1 cellular context compared by ENCODE assay signal in genomic region chr6:26305097-26305841, GRCh38.
TF ChIP-seq lines count a peak whose summit lies in the region.

No MANE protein-coding gene starts in this region.

TF ChIP-seq in HepG2, 621 proteins besides CTCF, POLR2A, EP300 and RAD21 (continued from another document and continues in another):
- no peak for TF ChIP-seq NBN (conservative IDR thresholded peaks at IDR 0.05)
- no peak for TF ChIP-seq PHF20 (CRISPR knock-in tag; IDR thresholded peaks at IDR 0.05)
- TF ChIP-seq CENPBD1 (CRISPR knock-in tag; IDR thresholded peaks at IDR 0.05; ENCODE audit: borderline replicate concordance, low read depth), result no peak
- no peak; the same call in 1 of the 2 replicates for TF ChIP-seq ETV5 (CRISPR knock-in tag; IDR thresholded peaks at IDR 0.05; ENCODE audit: borderline replicate concordance)
- no peak for TF ChIP-seq MTERF4 (CRISPR knock-in tag; IDR thresholded peaks at IDR 0.05)
- no peak for TF ChIP-seq ZNF460 (CRISPR knock-in tag; IDR thresholded peaks at IDR 0.05; ENCODE audit: borderline replicate concordance)
- no peak for TF ChIP-seq RFX1 (IDR thresholded peaks at IDR 0.05)
- TF ChIP-seq ZBTB49 (CRISPR knock-in tag; IDR thresholded peaks at IDR 0.05; ENCODE audit: borderline replicate concordance), result no peak
- no peak for TF ChIP-seq ELK4 (CRISPR knock-in tag; IDR thresholded peaks at IDR 0.05; ENCODE audit: borderline replicate concordance)
- peak; percentile 92 for TF ChIP-seq ZMYM2 (CRISPR knock-in tag; IDR thresholded peaks at IDR 0.05)
- TF ChIP-seq BCL3 (CRISPR knock-in tag; IDR thresholded peaks at IDR 0.05), result no peak
- TF ChIP-seq MLX (CRISPR knock-in tag; IDR thresholded peaks at IDR 0.05), result peak; percentile 67; the same call in 1 of the 2 replicates
- peak; percentile 56; the same call in 1 of the 2 replicates for TF ChIP-seq ZMYM3 (CRISPR knock-in tag; IDR thresholded peaks at IDR 0.05)
- no peak for TF ChIP-seq ZBTB3 (CRISPR knock-in tag; IDR thresholded peaks at IDR 0.05; ENCODE audit: borderline replicate concordance, low read depth)
- TF ChIP-seq ZNF547 (CRISPR knock-in tag; IDR thresholded peaks at IDR 0.05), result no peak
- no peak for TF ChIP-seq NKX3-1 (CRISPR knock-in tag; IDR thresholded peaks at IDR 0.05)
- TF ChIP-seq NFKB2 (CRISPR knock-in tag; IDR thresholded peaks at IDR 0.05; ENCODE audit: borderline replicate concordance), result no peak
- no peak for TF ChIP-seq ZNF746 (CRISPR knock-in tag; IDR thresholded peaks at IDR 0.05)
- no peak for TF ChIP-seq ARNTL (CRISPR knock-in tag; IDR thresholded peaks at IDR 0.05)
- no peak for TF ChIP-seq ZNF160 (CRISPR knock-in tag; IDR thresholded peaks at IDR 0.05)
- no peak for TF ChIP-seq ZNF280B (CRISPR knock-in tag; IDR thresholded peaks at IDR 0.05; ENCODE audit: borderline replicate concordance)
- no peak for TF ChIP-seq ZNF180 (CRISPR knock-in tag; IDR thresholded peaks at IDR 0.05; ENCODE audit: borderline replicate concordance, low read depth)
- TF ChIP-seq CREM (IDR thresholded peaks at IDR 0.05), result peak; percentile 44; the same call in 1 of the 2 replicates
- TF ChIP-seq CREM (CRISPR knock-in tag; IDR thresholded peaks at IDR 0.05), result no peak
- TF ChIP-seq HOMEZ (CRISPR knock-in tag; IDR thresholded peaks at IDR 0.05; ENCODE audit: low read depth), result 0 out of 2 replicates have a peak, but pooled peaks have one; percentile 56
- peak; percentile 62; the same call in 1 of the 2 replicates for TF ChIP-seq CHD4 (IDR thresholded peaks at IDR 0.05; ENCODE audit: borderline replicate concordance, low read length)
- no peak for TF ChIP-seq PHB2 (IDR thresholded peaks at IDR 0.05; ENCODE audit: partially characterized antibody)
- no peak for TF ChIP-seq ATF7 (IDR thresholded peaks at IDR 0.05)
- no peak for TF ChIP-seq ATF7 (CRISPR knock-in tag; IDR thresholded peaks at IDR 0.05)
- TF ChIP-seq KMT2A (CRISPR knock-in tag; IDR thresholded peaks at IDR 0.05), result no peak
- TF ChIP-seq ZNF841 (CRISPR knock-in tag; IDR thresholded peaks at IDR 0.05; ENCODE audit: borderline replicate concordance), result no peak
- no peak for TF ChIP-seq ZNF484 (CRISPR knock-in tag; IDR thresholded peaks at IDR 0.05; ENCODE audit: borderline replicate concordance, low read depth)
- TF ChIP-seq ZNF772 (CRISPR knock-in tag; IDR thresholded peaks at IDR 0.05), result no peak
- TF ChIP-seq SOX5 (CRISPR knock-in tag; IDR thresholded peaks at IDR 0.05; ENCODE audit: borderline replicate concordance), result peak; percentile 59; the same call in 1 of the 2 replicates
- TF ChIP-seq THAP9 (CRISPR knock-in tag; IDR thresholded peaks at IDR 0.05; ENCODE audit: borderline replicate concordance), result no peak
- no peak for TF ChIP-seq BHLHE40 (IDR thresholded peaks at IDR 0.05; ENCODE audit: low read length)
- no peak for TF ChIP-seq ZNF850 (CRISPR knock-in tag; conservative IDR thresholded peaks at IDR 0.05)
- TF ChIP-seq HMGXB4 (CRISPR knock-in tag; IDR thresholded peaks at IDR 0.05; ENCODE audit: borderline replicate concordance in 1 of 2, low read depth in 1 of 2), result peak; percentile 94 to 98
- TF ChIP-seq USF2 (IDR thresholded peaks at IDR 0.05; ENCODE audit: low read depth, low read length), result 0 out of 2 replicates have a peak, but pooled peaks have one; percentile 36
- peak; percentile 74; the same call in 1 of the 2 replicates for TF ChIP-seq USF2 (CRISPR knock-in tag; IDR thresholded peaks at IDR 0.05; ENCODE audit: borderline replicate concordance)
- TF ChIP-seq ZNF317 (CRISPR knock-in tag; IDR thresholded peaks at IDR 0.05), result no peak
- TF ChIP-seq FOXO4 (CRISPR knock-in tag; conservative IDR thresholded peaks at IDR 0.05), result no peak
- peak; percentile 58 for TF ChIP-seq SAP130 (CRISPR knock-in tag; IDR thresholded peaks at IDR 0.05; ENCODE audit: low read depth)
